ENCODE assay signal across 8 cellular contexts in genomic region chr1:151327223-151327902, GRCh38. TPM values are rescaled to one million over a fixed set of nuclear protein-coding genes. Genes with fewer than 3 reads are reported as not detected.
DNase-seq lines count a peak whose midpoint lies in the region; ATAC-seq and TF ChIP-seq lines count a peak whose summit lies in the region.

Gene PI4KB, minus strand, starts transcription at chr1:151327416. Its CDS starts 10,935 bp downstream, at chr1:151316481.

- DNase-seq in C1 segment of cervical spinal cord (lab: John Stamatoyannopoulos, UW): peak; percentile 42 to 98 (median 86)
- peak; percentile 98 for DNase-seq in HT-29 (ENCODE audit: low spot score)
- DNase-seq in NK-92 treated with Interleukin-12 subunit alpha and Interleukin-12 subunit beta, amount 100 ng/mL, for 24 hours (lab: John Stamatoyannopoulos, UW): peak; percentile 65
- peak; percentile 66 to 72 for DNase-seq in activated CD8-positive, alpha-beta memory T cell treated with anti-CD3 and anti-CD28 coated beads for 1 hour (ENCODE audit: extremely low read depth in 1 of 2, low read depth in 1 of 2)
- DNase-seq in lower leg skin (ENCODE audit: low spot score in 2 of 2): peak; percentile 97
- peak; percentile 75 to 88 for DNase-seq in stimulated activated CD4-positive, alpha-beta T cell treated with anti-CD3 and anti-CD28 coated beads, Interleukin-4, amount 100 ng/mL, for 4 hours

- peak; percentile 72 for ATAC-seq in GM19452 (IDR thresholded peaks at IDR 0.05; ENCODE audit: unreplicated experiment)

- peak within 1 kb of the TSS; percentile 66 for H3K4me3 ChIP-seq in ectodermal cell (ENCODE audit: insufficient read depth, low read depth, low read length)
- H3K4me3 ChIP-seq in lower leg skin (ENCODE audit: low read depth, poor library complexity, severe bottlenecking): peak within 1 kb of the TSS; percentile 58

- H3K27ac ChIP-seq in ectodermal cell (ENCODE audit: insufficient read depth, low read depth, low read length, poor library complexity, severe bottlenecking): peak within 1 kb of the TSS; percentile 97

- WGBS in ectodermal cell, 2 experiments: 0% methylated on average over 40 of the region's 40 CpGs
- 0% methylated on average over 27 to 29 of the region's 40 CpGs for WGBS in lower leg skin, 2 donors

- intact Hi-C loops in lower leg skin (cut with DNase I; ENCODE audit: low total_unique reads): no loop called here

- H3K9me3 ChIP-seq in ectodermal cell (ENCODE audit: control insufficient read depth, low read length): no peaks in the 10 kb centered on the region

- H3K4me1 ChIP-seq in ectodermal cell (ENCODE audit: control insufficient read depth, insufficient read depth, low read length): peaks cover 11% of the 10 kb centered on the region

- no peak for TF ChIP-seq CTCF in lower leg skin (IDR thresholded peaks at IDR 0.05)

- H3K27me3 ChIP-seq in ectodermal cell (ENCODE audit: control insufficient read depth, insufficient read depth, low read length, poor library complexity, severe bottlenecking): no peaks in the 10 kb centered on the region

- no peak for TF ChIP-seq POLR2A in lower leg skin (IDR thresholded peaks at IDR 0.05)

- peaks cover 8% of the 10 kb centered on the region for H3K36me3 ChIP-seq in ectodermal cell (ENCODE audit: control insufficient read depth, insufficient read depth, low read length)

RNA-seq across cellular contexts. Expression of gene PI4KB, which starts in this region (rescaled TPM):
- 35.9 and 42.7 TPM in 2 replicates for total RNA-seq in HT-29 (2014; rRNA removed; shearing (Covaris generic))
- polyA plus RNA-seq in ectodermal cell (2013, experiment 1 of 4): 46.0 TPM
- polyA plus RNA-seq in ectodermal cell (2013, experiment 2 of 4): 44.1 TPM
- 33.3 TPM for polyA plus RNA-seq in ectodermal cell (2013, experiment 3 of 4)
- 35.1 TPM for polyA plus RNA-seq in ectodermal cell (2013, experiment 4 of 4)
- 10 to 100 TPM; 45.4 to 55.3 (median 49.4) TPM for total RNA-seq in lower leg skin

Comparison
In these comparisons a context has a peak if more than half of its experiments do, and no peak if none do; other contexts are left out.
1. Peak in every context shown above with its lines: DNase-seq, ATAC-seq, H3K4me3 ChIP-seq and H3K27ac ChIP-seq.